In the genomic region with DNA sequence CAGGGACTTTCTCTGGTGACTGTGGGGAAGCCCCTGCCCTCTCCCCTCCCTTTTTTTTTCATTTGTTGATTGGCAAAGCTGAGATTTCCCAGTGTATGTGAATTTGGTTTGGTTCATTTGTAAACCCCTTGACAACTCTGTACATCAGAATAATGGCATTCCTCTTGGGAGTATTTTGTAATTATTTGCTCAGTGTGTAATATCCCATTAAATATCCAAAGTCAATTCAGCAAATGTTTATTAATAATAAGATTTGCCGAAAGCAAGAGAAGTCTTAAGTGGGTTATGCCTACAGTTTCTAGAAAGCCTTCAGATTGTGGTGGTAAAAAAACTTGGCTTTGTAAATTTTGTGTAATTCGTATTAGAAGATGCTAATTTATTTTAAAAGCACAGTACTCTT, we compare ENCODE assay signal across 29 cellular contexts. TPM values are rescaled to one million over a fixed set of nuclear protein-coding genes. Genes with fewer than 3 reads are reported as not detected.
"Had no signal": no experiment of that assay in that cellular context is flagged by ENCODE, and none has a peak within 500 bp of the region (broad histone marks: within the 10 kb centered on the region; RNA-seq: fewer than 3 reads in every experiment).

No MANE protein-coding gene starts in this region.

- H3K27ac ChIP-seq: lower lobe of right lung, ovary, psoas muscle, sigmoid colon, stomach, thyroid gland, upper lobe of right lung, WERI-Rb-1 had no signal

- H3K36me3 ChIP-seq: ovary, thyroid gland, WERI-Rb-1 had no signal

- ATAC-seq: activated T-helper 17 cell treated with anti-CD3 and anti-CD28 coated beads, Interleukin-2, amount 50 U/mL, for 72 hours; effector memory CD8-positive, alpha-beta T cell; left lobe of liver; lower lobe of right lung; natural killer cell; psoas muscle; stimulated activated naive B cell treated with anti-CD40 and anti-IgM and Interleukin-4, amounts not matched to agents 10 μg/mL and 1 μg/mL and 100 μg/mL, for 72 hours; upper lobe of right lung had no signal

- H3K4me3 ChIP-seq: lower lobe of right lung, ovary, psoas muscle, sigmoid colon, stomach, thyroid gland, upper lobe of right lung had no signal

- DNase-seq: activated CD4-positive, alpha-beta memory T cell treated with anti-CD3 and anti-CD28 coated beads for 36 hours; activated CD4-positive, alpha-beta T cell treated with anti-CD3 and anti-CD28 coated beads, Interleukin-2, amount 10 ng/mL, durations not matched to agents 24 days and 14 days; activated CD4-positive, CD25-positive, alpha-beta regulatory T cell treated with anti-CD3 and anti-CD28 coated beads, Interleukin-2, amount 50 U/mL, for 72 hours; activated CD8-positive, alpha-beta memory T cell treated with anti-CD3 and anti-CD28 coated beads, Interleukin-2, amount 50 U/mL, for 4 hours; activated gamma-delta T cell treated with Interleukin-2 at 50 U/mL for 16 hours; activated naive CD4-positive, alpha-beta T cell treated with anti-CD3 and anti-CD28 coated beads, Interleukin-2, amount 50 U/mL, for 16 hours; activated T-cell treated with anti-CD3 and anti-CD28 coated beads, Interleukin-2, amount 50 U/mL, for 24 hours; amniotic stem cell; caudate nucleus; cortex of kidney; effector memory CD8-positive, alpha-beta T cell; hypothalamus; immature natural killer cell; lower lobe of right lung; mesendoderm; natural killer cell; ovary; psoas muscle; sigmoid colon; stimulated activated CD4-positive, alpha-beta T cell treated with anti-CD3 and anti-CD28 coated beads, Interleukin-15, amount 100 ng/mL, for 24 hours; stimulated activated CD4-positive, alpha-beta T cell treated with anti-CD3 and anti-CD28 coated beads, Interleukin-2, amount 100 ng/mL, for 24 hours; stimulated activated naive B cell treated with anti-CD40 and anti-IgM and Interleukin-4, amounts not matched to agents 10 μg/mL and 1 μg/mL and 100 μg/mL, for 72 hours; stomach; T-helper 9 cell; thyroid gland; upper lobe of right lung; WERI-Rb-1 had no signal

- H3K27me3 ChIP-seq: ovary, sigmoid colon, stomach, thyroid gland, upper lobe of right lung had no signal

- H3K4me1 ChIP-seq: psoas muscle had no signal

- H3K9me3 ChIP-seq: lower lobe of right lung, ovary, psoas muscle, sigmoid colon, stomach, thyroid gland, upper lobe of right lung had no signal

RNA-seq across cellular contexts. Expression of a gene that starts 28.3 kb away (rescaled TPM):
- total RNA-seq: activated CD4-positive, alpha-beta T cell treated with anti-CD3 and anti-CD28 coated beads, Interleukin-2, amount 10 ng/mL, durations not matched to agents 24 days and 14 days had no signal
